16 cellular contexts compared by ENCODE assay signal in the genomic region with DNA sequence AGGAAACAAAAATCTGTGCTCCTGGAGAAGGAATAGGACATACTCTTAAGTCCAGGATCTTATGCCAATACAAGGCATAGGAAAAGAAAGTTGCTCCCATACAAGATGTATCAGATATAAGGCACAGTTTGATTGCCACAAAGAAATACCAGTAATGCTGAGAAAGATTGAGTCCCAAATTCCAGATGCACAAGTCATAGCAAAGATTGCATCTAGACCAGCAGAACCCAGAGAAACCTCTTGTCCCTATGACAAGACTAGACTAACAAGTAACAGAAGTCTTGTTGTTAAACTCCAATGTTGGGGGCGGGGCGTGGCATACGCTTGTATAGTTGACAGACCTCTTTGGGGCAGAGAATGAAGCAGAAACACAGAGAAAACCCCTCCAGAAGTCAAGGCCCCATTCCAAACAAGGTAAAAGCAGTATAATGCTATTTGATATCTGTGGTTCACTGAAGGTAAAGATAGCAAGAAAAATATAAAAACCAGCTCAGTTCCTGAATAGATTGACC.
"Had no signal": no experiment of that assay in that cellular context is flagged by ENCODE, and none has a peak within 500 bp of the region (broad histone marks: within the 10 kb centered on the region; RNA-seq: fewer than 3 reads in every experiment).

No MANE protein-coding gene starts in this region.

- H3K4me1 Mint-ChIP-seq: activated CD4-positive, alpha-beta T cell treated with anti-CD3 and anti-CD28 coated beads for 36 hours; brain; naive thymus-derived CD8-positive, alpha-beta T cell; stimulated activated effector memory CD8-positive, alpha-beta T cell treated with anti-CD3 and anti-CD28 coated beads, Interleukin-12 subunit alpha, Interleukin-12 subunit beta, amount 100 ng/mL, for 72 hours; T-helper 17 cell had no signal

- H3K27ac ChIP-seq: neutrophil had no signal

- H3K36me3 ChIP-seq: neutrophil had no signal

- H3K27ac Mint-ChIP-seq: activated CD4-positive, alpha-beta T cell treated with anti-CD3 and anti-CD28 coated beads for 36 hours; activated CD8-positive, alpha-beta T cell treated with anti-CD3 and anti-CD28 coated beads for 36 hours; activated naive CD4-positive, alpha-beta T cell treated with anti-CD3 and anti-CD28 coated beads, Interleukin-2, amount 50 U/mL, for 72 hours; brain; dendritic cell treated with granulocyte-macrophage colony-stimulating factor and Interleukin-4, amounts not matched to agents 40 ng/mL and 50 ng/mL, for 4 days; naive thymus-derived CD8-positive, alpha-beta T cell; stimulated activated effector memory CD8-positive, alpha-beta T cell treated with anti-CD3 and anti-CD28 coated beads, Interleukin-12 subunit alpha, Interleukin-12 subunit beta, amount 100 ng/mL, for 72 hours; T-helper 17 cell had no signal

- FAIRE-seq: islet of Langerhans had no signal

- DNase-seq: activated CD4-positive, alpha-beta T cell treated with anti-CD3 and anti-CD28 coated beads for 36 hours; activated CD8-positive, alpha-beta T cell treated with anti-CD3 and anti-CD28 coated beads for 36 hours; activated effector memory CD4-positive, alpha-beta T cell treated with anti-CD3 and anti-CD28 coated beads, Interleukin-2, amount 50 U/mL, for 16 hours; activated T-cell treated with anti-CD3 and anti-CD28 coated beads, Interleukin-2, amount 50 U/mL, for 48 hours; amniotic stem cell; cerebellar nuclear complex; effector memory CD4-positive, alpha-beta T cell; naive thymus-derived CD8-positive, alpha-beta T cell; retina; T-helper 17 cell had no signal

- H3K9me3 ChIP-seq: neutrophil had no signal

- H3K4me3 Mint-ChIP-seq: activated CD4-positive, alpha-beta T cell treated with anti-CD3 and anti-CD28 coated beads for 36 hours; activated CD8-positive, alpha-beta T cell treated with anti-CD3 and anti-CD28 coated beads for 36 hours; brain; dendritic cell treated with granulocyte-macrophage colony-stimulating factor and Interleukin-4, amounts not matched to agents 40 ng/mL and 50 ng/mL, for 4 days; naive thymus-derived CD8-positive, alpha-beta T cell; stimulated activated effector memory CD8-positive, alpha-beta T cell treated with anti-CD3 and anti-CD28 coated beads, Interleukin-12 subunit alpha, Interleukin-12 subunit beta, amount 100 ng/mL, for 72 hours; T-helper 17 cell had no signal

- H3K36me3 Mint-ChIP-seq: activated naive CD4-positive, alpha-beta T cell treated with anti-CD3 and anti-CD28 coated beads, Interleukin-2, amount 50 U/mL, for 72 hours; brain; naive thymus-derived CD8-positive, alpha-beta T cell; stimulated activated effector memory CD8-positive, alpha-beta T cell treated with anti-CD3 and anti-CD28 coated beads, Interleukin-12 subunit alpha, Interleukin-12 subunit beta, amount 100 ng/mL, for 72 hours had no signal

- ATAC-seq: activated CD4-positive, alpha-beta T cell treated with anti-CD3 and anti-CD28 coated beads for 36 hours; activated CD8-positive, alpha-beta T cell treated with anti-CD3 and anti-CD28 coated beads for 36 hours; activated naive CD4-positive, alpha-beta T cell treated with anti-CD3 and anti-CD28 coated beads, Interleukin-2, amount 50 U/mL, for 72 hours; naive thymus-derived CD8-positive, alpha-beta T cell; stimulated activated effector memory CD8-positive, alpha-beta T cell treated with anti-CD3 and anti-CD28 coated beads, Interleukin-12 subunit alpha, Interleukin-12 subunit beta, amount 100 ng/mL, for 72 hours; T-helper 17 cell had no signal

- H3K27me3 ChIP-seq: neutrophil had no signal

- H3K27me3 Mint-ChIP-seq: activated CD4-positive, alpha-beta T cell treated with anti-CD3 and anti-CD28 coated beads for 36 hours; activated CD8-positive, alpha-beta T cell treated with anti-CD3 and anti-CD28 coated beads for 36 hours; brain; dendritic cell treated with granulocyte-macrophage colony-stimulating factor and Interleukin-4, amounts not matched to agents 40 ng/mL and 50 ng/mL, for 4 days; naive thymus-derived CD8-positive, alpha-beta T cell; T-helper 17 cell had no signal
